ENCODE assay signal across 13 cellular contexts in the genomic region with DNA sequence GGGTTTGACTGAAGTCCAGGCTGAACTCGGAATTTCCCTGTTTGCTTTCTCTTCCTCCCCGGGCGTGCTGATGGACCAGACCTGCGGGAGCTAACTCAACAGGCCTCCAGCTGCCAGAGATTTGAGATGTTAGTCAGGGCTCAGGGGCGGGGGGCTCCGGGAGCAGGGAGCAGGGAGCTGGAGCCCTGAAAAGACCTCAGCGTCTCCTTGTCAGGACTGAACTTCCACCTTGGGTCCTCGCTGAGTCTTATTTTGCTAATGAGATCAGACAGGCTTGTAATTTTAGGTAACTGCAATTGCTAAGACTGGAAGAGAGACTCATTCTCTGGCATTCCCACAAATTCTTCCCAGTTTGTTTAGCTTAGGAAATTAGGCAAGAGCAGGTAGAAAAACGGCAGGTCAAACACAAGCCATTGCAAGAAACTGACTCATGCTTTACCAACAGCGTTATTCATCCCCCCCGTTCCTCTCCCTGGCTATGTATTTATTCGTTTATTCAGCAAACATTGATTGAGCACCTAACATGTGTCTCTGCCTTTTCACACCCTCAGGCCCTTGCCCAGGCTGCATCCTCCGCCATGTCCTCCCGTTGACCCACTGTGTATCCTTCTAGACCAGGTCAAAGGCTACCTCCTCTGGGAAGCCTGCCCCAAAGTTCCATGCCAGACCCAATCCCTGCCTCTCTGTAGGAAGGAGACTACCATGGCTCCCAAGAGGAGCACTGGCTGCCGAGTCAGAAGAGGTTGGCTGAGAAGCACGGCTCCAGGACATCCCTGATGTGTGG.
DNase-seq lines count a peak whose midpoint lies in the region; ATAC-seq, FAIRE-seq and TF ChIP-seq lines count a peak whose summit lies in the region.
"Had no signal": no experiment of that assay in that cellular context is flagged by ENCODE, and none has a peak within 500 bp of the region (broad histone marks: within the 10 kb centered on the region; RNA-seq: fewer than 3 reads in every experiment).

No MANE protein-coding gene starts in this region.

- no peaks in the 10 kb centered on the region for H3K4me1 Mint-ChIP-seq in activated CD4-positive, alpha-beta memory T cell treated with anti-CD3 and anti-CD28 coated beads, Interleukin-2, amount 10 ng/mL, durations not matched to agents 7 days and 5 days
- H3K4me1 Mint-ChIP-seq in nephron progenitor cell: peaks cover 42% of the 10 kb centered on the region
- H3K4me1 Mint-ChIP-seq: naive thymus-derived CD8-positive, alpha-beta T cell; T-cell had no signal

- H3K27me3 Mint-ChIP-seq in activated CD4-positive, alpha-beta memory T cell treated with anti-CD3 and anti-CD28 coated beads, Interleukin-2, amount 10 ng/mL, durations not matched to agents 7 days and 5 days: peaks cover 5% of the 10 kb centered on the region
- peaks cover 9% of the 10 kb centered on the region for H3K27me3 Mint-ChIP-seq in nephron progenitor cell (ENCODE audit: low read depth, poor library complexity)

- peak; percentile 99 for FAIRE-seq in A549 (lab: Jason Lieb, UNC)
- FAIRE-seq: GM12891 had no signal

- H3K27ac Mint-ChIP-seq in activated CD4-positive, alpha-beta memory T cell treated with anti-CD3 and anti-CD28 coated beads, Interleukin-2, amount 10 ng/mL, durations not matched to agents 7 days and 5 days: no peak overlapping the region
- H3K27ac Mint-ChIP-seq in nephron progenitor cell: no peak overlapping the region
- H3K27ac Mint-ChIP-seq: naive thymus-derived CD8-positive, alpha-beta T cell; T-cell had no signal

- peaks cover 26% of the 10 kb centered on the region for H3K9me3 ChIP-seq in A549
- H3K9me3 ChIP-seq: thyroid gland had no signal

- TF ChIP-seq CTCF in A549 (IDR thresholded peaks at IDR 0.05) (no peak), epithelial cell of esophagus (IDR thresholded peaks at IDR 0.05; ENCODE audit: insufficient read depth, low read depth, low read length, missing control alignments) (no peak), nephron progenitor cell (IDR thresholded peaks at IDR 0.05) (no peak)

- H3K4me1 ChIP-seq in A549: peaks cover 43% of the 10 kb centered on the region
- H3K4me1 ChIP-seq: thyroid gland had no signal

- POLR2A ChIA-PET in A549 (lab: Yijun Ruan, JAX): interaction anchor here (0.7 to 1.9 kb wide), 5 partner anchors 72 to 407 kb away, joined by 3 to 9 read pairs (median 4); no protein-coding TSS in a partner anchor
- POLR2A ChIA-PET in activated CD4-positive, alpha-beta memory T cell treated with anti-CD3 and anti-CD28 coated beads, Interleukin-2, amount 10 ng/mL, durations not matched to agents 7 days and 5 days (lab: Charles Lee): no interaction called here

- 1% methylated on average over 16 of the region's 16 CpGs for WGBS in A549 (ENCODE audit: missing lambda C conversion rate)

- TF ChIP-seq RAD21 in A549 (conservative IDR thresholded peaks at IDR 0.05 in 1 of 2, IDR thresholded peaks at IDR 0.05 in 1 of 2): peak; percentile 25 to 65; a peak in 4 of 5 replicates

- peak; percentile 96 to 97 for TF ChIP-seq EP300 in A549 (IDR thresholded peaks at IDR 0.05)

- peak; percentile 56 to 76 for ATAC-seq in A549
- ATAC-seq: naive thymus-derived CD8-positive, alpha-beta T cell; T-cell had no signal

- CTCF ChIA-PET in A549 (lab: Yijun Ruan, JAX): interaction anchor here (0.7 to 1.5 kb wide), 3 partner anchors 83 to 148 kb away, joined by 3 to 5 read pairs (median 4); no protein-coding TSS in a partner anchor
- CTCF ChIA-PET in activated CD4-positive, alpha-beta memory T cell treated with anti-CD3 and anti-CD28 coated beads, Interleukin-2, amount 10 ng/mL, durations not matched to agents 7 days and 5 days (lab: Charles Lee): no interaction called here

- H3K4me2 ChIP-seq in A549: peak overlapping the region; percentile 88

- no peaks in the 10 kb centered on the region for H3K36me3 Mint-ChIP-seq in activated CD4-positive, alpha-beta memory T cell treated with anti-CD3 and anti-CD28 coated beads, Interleukin-2, amount 10 ng/mL, durations not matched to agents 7 days and 5 days (ENCODE audit: low read depth)
- H3K36me3 Mint-ChIP-seq in nephron progenitor cell (ENCODE audit: low read depth): peaks cover 5% of the 10 kb centered on the region
- H3K36me3 Mint-ChIP-seq: T-cell had no signal

- H3K4me3 ChIP-seq in A549: 0 out of 3 replicates have a peak overlapping the region, but pooled peaks have one; percentile 7
- no peak overlapping the region for H3K4me3 ChIP-seq in epithelial cell of esophagus (ENCODE audit: low read length)
- H3K4me3 ChIP-seq: thyroid gland had no signal

- DNase-seq in A549 (ENCODE audit: low read depth in 1 of 2, low spot score in 1 of 2): peak; percentile 85 to 98
- peak; percentile 92 for DNase-seq in M059J (ENCODE audit: low read depth)
- peak; percentile 89 for DNase-seq in epithelial cell of esophagus (ENCODE audit: low read depth)
- peak; percentile 79 for DNase-seq in non-pigmented ciliary epithelial cell (ENCODE audit: low read depth)
- DNase-seq in activated CD4-positive, alpha-beta T cell treated with anti-CD3 and anti-CD28 coated beads, Interleukin-2, amount 50 U/mL, for 4 hours: no peak
- no peak for DNase-seq in activated CD4-positive, alpha-beta memory T cell treated with anti-CD3 and anti-CD28 coated beads, Interleukin-2, amount 10 ng/mL, durations not matched to agents 7 days and 5 days
- DNase-seq in OCI-M1 (lab: John Stamatoyannopoulos, UW): no peak
- no peak for DNase-seq in nephron progenitor cell
- DNase-seq: MM.1S, thyroid gland had no signal

- 0 out of 2 replicates have a peak, but pooled peaks have one; percentile 8 for TF ChIP-seq POLR2A in A549 (IDR thresholded peaks at IDR 0.05; ENCODE audit: low read length)

- no peak overlapping the region for H3K4me3 Mint-ChIP-seq in activated CD4-positive, alpha-beta memory T cell treated with anti-CD3 and anti-CD28 coated beads, Interleukin-2, amount 10 ng/mL, durations not matched to agents 7 days and 5 days
- no peak overlapping the region for H3K4me3 Mint-ChIP-seq in nephron progenitor cell
- H3K4me3 Mint-ChIP-seq: naive thymus-derived CD8-positive, alpha-beta T cell; T-cell had no signal

- H3K27ac ChIP-seq in A549: peak overlapping the region; percentile 97 to 99
- H3K27ac ChIP-seq: thyroid gland had no signal

- H3K9me3 Mint-ChIP-seq in activated CD4-positive, alpha-beta memory T cell treated with anti-CD3 and anti-CD28 coated beads, Interleukin-2, amount 10 ng/mL, durations not matched to agents 7 days and 5 days: no peaks in the 10 kb centered on the region
- peaks cover 35% of the 10 kb centered on the region for H3K9me3 Mint-ChIP-seq in nephron progenitor cell

TF ChIP-seq in A549, 52 proteins besides CTCF, POLR2A, EP300 and RAD21 (continues in another document):
- peak; percentile 88 for TF ChIP-seq HOXB13 (CRISPR knock-in tag; IDR thresholded peaks at IDR 0.05; ENCODE audit: low read depth)
- TF ChIP-seq POLR2AphosphoS2 (conservative IDR thresholded peaks at IDR 0.05; ENCODE audit: low read length): no peak
- TF ChIP-seq, protein P1, sequence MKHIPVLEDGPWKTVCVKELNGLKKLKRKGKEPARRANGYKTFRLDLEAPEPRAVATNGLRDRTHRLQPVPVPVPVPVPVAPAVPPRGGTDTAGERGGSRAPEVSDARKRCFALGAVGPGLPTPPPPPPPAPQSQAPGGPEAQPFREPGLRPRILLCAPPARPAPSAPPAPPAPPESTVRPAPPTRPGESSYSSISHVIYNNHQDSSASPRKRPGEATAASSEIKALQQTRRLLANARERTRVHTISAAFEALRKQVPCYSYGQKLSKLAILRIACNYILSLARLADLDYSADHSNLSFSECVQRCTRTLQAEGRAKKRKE (CRISPR knock-in tag; IDR thresholded peaks at IDR 0.05; ENCODE audit: low read depth): peak; percentile 87; the same call in 1 of the 2 replicates
- peak; percentile 80 for TF ChIP-seq RARB (CRISPR knock-in tag; IDR thresholded peaks at IDR 0.05)
- TF ChIP-seq, protein P2, sequence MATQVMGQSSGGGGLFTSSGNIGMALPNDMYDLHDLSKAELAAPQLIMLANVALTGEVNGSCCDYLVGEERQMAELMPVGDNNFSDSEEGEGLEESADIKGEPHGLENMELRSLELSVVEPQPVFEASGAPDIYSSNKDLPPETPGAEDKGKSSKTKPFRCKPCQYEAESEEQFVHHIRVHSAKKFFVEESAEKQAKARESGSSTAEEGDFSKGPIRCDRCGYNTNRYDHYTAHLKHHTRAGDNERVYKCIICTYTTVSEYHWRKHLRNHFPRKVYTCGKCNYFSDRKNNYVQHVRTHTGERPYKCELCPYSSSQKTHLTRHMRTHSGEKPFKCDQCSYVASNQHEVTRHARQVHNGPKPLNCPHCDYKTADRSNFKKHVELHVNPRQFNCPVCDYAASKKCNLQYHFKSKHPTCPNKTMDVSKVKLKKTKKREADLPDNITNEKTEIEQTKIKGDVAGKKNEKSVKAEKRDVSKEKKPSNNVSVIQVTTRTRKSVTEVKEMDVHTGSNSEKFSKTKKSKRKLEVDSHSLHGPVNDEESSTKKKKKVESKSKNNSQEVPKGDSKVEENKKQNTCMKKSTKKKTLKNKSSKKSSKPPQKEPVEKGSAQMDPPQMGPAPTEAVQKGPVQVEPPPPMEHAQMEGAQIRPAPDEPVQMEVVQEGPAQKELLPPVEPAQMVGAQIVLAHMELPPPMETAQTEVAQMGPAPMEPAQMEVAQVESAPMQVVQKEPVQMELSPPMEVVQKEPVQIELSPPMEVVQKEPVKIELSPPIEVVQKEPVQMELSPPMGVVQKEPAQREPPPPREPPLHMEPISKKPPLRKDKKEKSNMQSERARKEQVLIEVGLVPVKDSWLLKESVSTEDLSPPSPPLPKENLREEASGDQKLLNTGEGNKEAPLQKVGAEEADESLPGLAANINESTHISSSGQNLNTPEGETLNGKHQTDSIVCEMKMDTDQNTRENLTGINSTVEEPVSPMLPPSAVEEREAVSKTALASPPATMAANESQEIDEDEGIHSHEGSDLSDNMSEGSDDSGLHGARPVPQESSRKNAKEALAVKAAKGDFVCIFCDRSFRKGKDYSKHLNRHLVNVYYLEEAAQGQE (IDR thresholded peaks at IDR 0.05): no peak
- TF ChIP-seq NPAS2 (CRISPR knock-in tag; IDR thresholded peaks at IDR 0.05; ENCODE audit: borderline replicate concordance): no peak
- TF ChIP-seq BHLHE40 (IDR thresholded peaks at IDR 0.05; ENCODE audit: low read depth, low read length): no peak
- TF ChIP-seq, protein P3, sequence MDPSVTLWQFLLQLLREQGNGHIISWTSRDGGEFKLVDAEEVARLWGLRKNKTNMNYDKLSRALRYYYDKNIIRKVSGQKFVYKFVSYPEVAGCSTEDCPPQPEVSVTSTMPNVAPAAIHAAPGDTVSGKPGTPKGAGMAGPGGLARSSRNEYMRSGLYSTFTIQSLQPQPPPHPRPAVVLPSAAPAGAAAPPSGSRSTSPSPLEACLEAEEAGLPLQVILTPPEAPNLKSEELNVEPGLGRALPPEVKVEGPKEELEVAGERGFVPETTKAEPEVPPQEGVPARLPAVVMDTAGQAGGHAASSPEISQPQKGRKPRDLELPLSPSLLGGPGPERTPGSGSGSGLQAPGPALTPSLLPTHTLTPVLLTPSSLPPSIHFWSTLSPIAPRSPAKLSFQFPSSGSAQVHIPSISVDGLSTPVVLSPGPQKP (IDR thresholded peaks at IDR 0.05; ENCODE audit: low read depth, low read length): no peak
- no peak for TF ChIP-seq ZC3H11A (IDR thresholded peaks at IDR 0.05)
- peak; percentile 92 for TF ChIP-seq GATA3 (IDR thresholded peaks at IDR 0.05; ENCODE audit: borderline replicate concordance)

Comparison
In these comparisons a context has a peak if more than half of its experiments do, and no peak if none do; other contexts are left out.
1. DNase-seq: peak in A549 (2 of 2), M059J (single experiment), epithelial cell of esophagus (single experiment) and non-pigmented ciliary epithelial cell (single experiment); none in activated CD4-positive, alpha-beta T cell treated with anti-CD3 and anti-CD28 coated beads, Interleukin-2, amount 50 U/mL, for 4 hours (0 of 2), activated CD4-positive, alpha-beta memory T cell treated with anti-CD3 and anti-CD28 coated beads, Interleukin-2, amount 10 ng/mL, durations not matched to agents 7 days and 5 days (single experiment), OCI-M1 (single experiment) and nephron progenitor cell (single experiment).